In genomic region chr2:2657121-2657962, GRCh38 we compare ENCODE assay signal across 21 cellular contexts.
"Had no signal": no experiment of that assay in that cellular context is flagged by ENCODE, and none has a peak within 500 bp of the region (broad histone marks: within the 10 kb centered on the region; RNA-seq: fewer than 3 reads in every experiment).

No MANE protein-coding gene starts in this region.

- ATAC-seq: activated naive CD4-positive, alpha-beta T cell treated with anti-CD3 and anti-CD28 coated beads, Interleukin-2, amount 50 U/mL, for 72 hours; body of pancreas; stimulated activated naive B cell treated with anti-CD40 and anti-IgM and Interleukin-4, amounts not matched to agents 10 μg/mL and 1 μg/mL and 100 μg/mL, for 72 hours had no signal

- H3K36me3 ChIP-seq: ovary, tibial artery had no signal

- H3K27ac ChIP-seq: body of pancreas, epithelial cell of prostate, ovary, SK-N-MC, tibial artery had no signal

- H3K4me1 ChIP-seq: body of pancreas had no signal

- H3K27ac Mint-ChIP-seq: activated B cell treated with CpG ODN at 0.5 μM for 24 hours; activated CD4-positive, alpha-beta memory T cell treated with anti-CD3 and anti-CD28 coated beads for 36 hours; activated naive CD4-positive, alpha-beta T cell treated with anti-CD3 and anti-CD28 coated beads, Interleukin-2, amount 50 U/mL, for 72 hours; activated T-cell treated with anti-CD3 and anti-CD28 coated beads, Interleukin-2, amount 50 U/mL, for 24 hours; activated T-helper 2 cell treated with anti-CD3 and anti-CD28 coated beads, Interferon-gamma antibody, Interleukin-2, Interleukin-4, amounts not matched to agents 10 μg/mL and 5 μg/mL and 100 μg/mL, durations not matched to agents 14 hours and 24 hours and 36 hours; endodermal cell; mesothelial cell of epicardium; stimulated activated naive B cell treated with anti-CD40 and anti-IgM and Interleukin-4, amounts not matched to agents 10 μg/mL and 1 μg/mL and 100 μg/mL, for 72 hours had no signal

- H3K36me3 Mint-ChIP-seq: activated CD4-positive, alpha-beta memory T cell treated with anti-CD3 and anti-CD28 coated beads for 36 hours; mesothelial cell of epicardium had no signal

- DNase-seq: activated B cell treated with CpG ODN at 0.5 μM for 24 hours; activated CD4-positive, alpha-beta memory T cell treated with anti-CD3 and anti-CD28 coated beads for 36 hours; activated CD4-positive, alpha-beta T cell treated with anti-CD3 and anti-CD28 coated beads for 4 hours; activated T-cell treated with anti-CD3 and anti-CD28 coated beads, Interleukin-2, amount 50 U/mL, for 24 hours; body of pancreas; central memory CD4-positive, alpha-beta T cell; dorsolateral prefrontal cortex; endodermal cell; foreskin fibroblast; hippocampal formation; ovary; stimulated activated naive B cell treated with anti-CD40 and anti-IgM and Interleukin-4, amounts not matched to agents 10 μg/mL and 1 μg/mL and 100 μg/mL, for 72 hours had no signal

- H3K4me3 ChIP-seq: body of pancreas, lung, ovary, SK-N-MC, tibial artery had no signal

- H3K27me3 Mint-ChIP-seq: activated B cell treated with CpG ODN at 0.5 μM for 24 hours; activated CD4-positive, alpha-beta memory T cell treated with anti-CD3 and anti-CD28 coated beads for 36 hours; activated T-cell treated with anti-CD3 and anti-CD28 coated beads, Interleukin-2, amount 50 U/mL, for 24 hours had no signal

- FAIRE-seq: colon, islet of Langerhans had no signal

- H3K4me3 Mint-ChIP-seq: activated B cell treated with CpG ODN at 0.5 μM for 24 hours; activated CD4-positive, alpha-beta memory T cell treated with anti-CD3 and anti-CD28 coated beads for 36 hours; activated T-cell treated with anti-CD3 and anti-CD28 coated beads, Interleukin-2, amount 50 U/mL, for 24 hours; endodermal cell; mesothelial cell of epicardium; stimulated activated naive B cell treated with anti-CD40 and anti-IgM and Interleukin-4, amounts not matched to agents 10 μg/mL and 1 μg/mL and 100 μg/mL, for 72 hours had no signal

- H3K4me1 Mint-ChIP-seq: activated B cell treated with CpG ODN at 0.5 μM for 24 hours; endodermal cell; stimulated activated naive B cell treated with anti-CD40 and anti-IgM and Interleukin-4, amounts not matched to agents 10 μg/mL and 1 μg/mL and 100 μg/mL, for 72 hours had no signal

- H3K9me3 ChIP-seq: ovary had no signal

- H3K27me3 ChIP-seq: body of pancreas, dorsolateral prefrontal cortex, ovary had no signal
